Comparison of ENCODE assay signal across 31 cellular contexts in genomic region chr1:186435336-186435735, GRCh38. TPM values are rescaled to one million over a fixed set of nuclear protein-coding genes. Genes with fewer than 3 reads are reported as not detected.
DNase-seq lines count a peak whose midpoint lies in the region; ATAC-seq and TF ChIP-seq lines count a peak whose summit lies in the region.
"Had no signal": no experiment of that assay in that cellular context is flagged by ENCODE, and none has a peak within 500 bp of the region (broad histone marks: within the 10 kb centered on the region; RNA-seq: fewer than 3 reads in every experiment).

No MANE protein-coding gene starts in this region.

- TF ChIP-seq POLR2A in breast epithelium (IDR thresholded peaks at IDR 0.05) = no peak

- H3K27ac Mint-ChIP-seq in MCF 10A (ENCODE audit: low read depth, unreplicated experiment) = no peak overlapping the region
- H3K27ac Mint-ChIP-seq: activated CD8-positive, alpha-beta memory T cell treated with anti-CD3 and anti-CD28 coated beads, Interleukin-2, amount 10 ng/mL, durations not matched to agents 7 days and 5 days; activated T-helper 1 cell treated with anti-CD3 and anti-CD28 coated beads, Interleukin-12 subunit alpha, Interleukin-12 subunit beta, Interleukin-2, Interleukin-4 antibody, amounts not matched to agents 30 ng/mL and 10 ng/mL and 1 ng/mL, durations not matched to agents 14 hours and 24 hours and 36 hours; natural killer cell treated with Interleukin-12 subunit alpha and Interleukin-12 subunit beta and Interleukin-15 and Interleukin-18, amount 100 ng/mL, for 72 hours; T-helper 1 cell treated with Interleukin-12 subunit alpha and Interleukin-12 subunit beta and Interleukin-4 antibody, amounts not matched to agents 30 μg/mL and 1 μg/mL, for 36 hours; type B pancreatic cell had no signal

- H3K27me3 ChIP-seq in breast epithelium (no peaks in the 10 kb centered on the region), PC-3 (ENCODE audit: low read length) (no peaks in the 10 kb centered on the region), Karpas-422 (ENCODE audit: low read length) (no peaks in the 10 kb centered on the region), ascending aorta (no peaks in the 10 kb centered on the region)
- H3K27me3 ChIP-seq: BLaER1 treated with 17β-estradiol and CSF1 and Interleukin-3, amounts not matched to agents 10 nM and 100 nM; esophagus muscularis mucosa; right atrium auricular region; SJCRH30 had no signal

- peaks cover 5% of the 10 kb centered on the region for H3K36me3 Mint-ChIP-seq in MCF 10A (ENCODE audit: insufficient read depth, unreplicated experiment)
- H3K36me3 Mint-ChIP-seq: type B pancreatic cell had no signal

- TF ChIP-seq CTCF in MCF 10A (IDR thresholded peaks at IDR 0.05; ENCODE audit: unreplicated experiment) (no peak), breast epithelium (IDR thresholded peaks at IDR 0.05) (no peak), PC-3 (conservative IDR thresholded peaks at IDR 0.05; ENCODE audit: low read depth, low read length) (no peak), ascending aorta (IDR thresholded peaks at IDR 0.05) (no peak)

- H3K9me2 ChIP-seq in PC-3 (replicated peaks; ENCODE audit: low read length) = no peaks in the 10 kb centered on the region
- H3K9me2 ChIP-seq in Karpas-422 (replicated peaks; ENCODE audit: insufficient read depth, low read length) = no peaks in the 10 kb centered on the region

- H3K4me2 ChIP-seq in PC-3 (ENCODE audit: low read length) (no peak overlapping the region), Karpas-422 (ENCODE audit: low read depth, low read length, poor library complexity, severe bottlenecking) (no peak overlapping the region)

- H3K4me3 Mint-ChIP-seq in MCF 10A (ENCODE audit: unreplicated experiment) = no peak overlapping the region
- H3K4me3 Mint-ChIP-seq: activated CD8-positive, alpha-beta memory T cell treated with anti-CD3 and anti-CD28 coated beads, Interleukin-2, amount 10 ng/mL, durations not matched to agents 7 days and 5 days; activated T-helper 1 cell treated with anti-CD3 and anti-CD28 coated beads, Interleukin-12 subunit alpha, Interleukin-12 subunit beta, Interleukin-2, Interleukin-4 antibody, amounts not matched to agents 30 ng/mL and 10 ng/mL and 1 ng/mL, durations not matched to agents 14 hours and 24 hours and 36 hours; natural killer cell treated with Interleukin-12 subunit alpha and Interleukin-12 subunit beta and Interleukin-15 and Interleukin-18, amount 100 ng/mL, for 72 hours; T-helper 1 cell treated with Interleukin-12 subunit alpha and Interleukin-12 subunit beta and Interleukin-4 antibody, amounts not matched to agents 30 μg/mL and 1 μg/mL, for 36 hours; type B pancreatic cell had no signal

- no peaks in the 10 kb centered on the region for H3K36me3 ChIP-seq in breast epithelium
- H3K36me3 ChIP-seq in PC-3 (ENCODE audit: low read depth, low read length) = no peaks in the 10 kb centered on the region
- H3K36me3 ChIP-seq in Karpas-422 (ENCODE audit: insufficient read depth, low read length) = no peaks in the 10 kb centered on the region
- H3K36me3 ChIP-seq in ascending aorta = no peaks in the 10 kb centered on the region
- H3K36me3 ChIP-seq: esophagus muscularis mucosa, right atrium auricular region, SJCRH30 had no signal

- H3K79me2 ChIP-seq in PC-3 (ENCODE audit: low read length) (no peaks in the 10 kb centered on the region), Karpas-422 (ENCODE audit: low read length) (no peaks in the 10 kb centered on the region)

- CTCF ChIA-PET in MCF 10A (lab: Yijun Ruan, JAX) (interaction anchor here (0.8 to 1.2 kb wide), 2 partner anchors 18 to 788 kb away, joined by 3 read pairs; no protein-coding TSS in a partner anchor), PC-3 (lab: Charles Lee) (no interaction called here)

- no TSS peak for BruUV-seq in MCF 10A (replicated peaks; lab: Mats Ljungman, UMichigan)
- BruUV-seq in PC-3 (replicated peaks; lab: Mats Ljungman, UMichigan) = no TSS peak

- H3K4me1 ChIP-seq in breast epithelium (no peaks in the 10 kb centered on the region), PC-3 (ENCODE audit: insufficient read depth, low read length) (peaks cover 3% of the 10 kb centered on the region; the same call in 1 of the 2 replicates), Karpas-422 (ENCODE audit: low read length) (no peaks in the 10 kb centered on the region), ascending aorta (no peaks in the 10 kb centered on the region)
- H3K4me1 ChIP-seq: right atrium auricular region, SJCRH30 had no signal

- H3K4me3 ChIP-seq in breast epithelium (no peak overlapping the region), PC-3 (ENCODE audit: low read length) (no peak overlapping the region), Karpas-422 (ENCODE audit: low read length) (no peak overlapping the region), ascending aorta (no peak overlapping the region)
- H3K4me3 ChIP-seq: BLaER1 treated with 17β-estradiol and CSF1 and Interleukin-3, amounts not matched to agents 10 nM and 100 nM; esophagus muscularis mucosa; K562; right atrium auricular region; SJCRH30 had no signal

- H2AFZ ChIP-seq in PC-3 (ENCODE audit: low read length) (no peak overlapping the region), Karpas-422 (ENCODE audit: low read length) (no peak overlapping the region)

- POLR2A ChIA-PET in MCF 10A (lab: Yijun Ruan, JAX) = interaction anchor here (1.6 kb wide), 1 partner anchor 11 kb away, joined by 4 read pairs; no protein-coding TSS in a partner anchor
- POLR2A ChIA-PET in PC-3 (lab: Charles Lee; ENCODE audit: unreplicated experiment) = no interaction called here

- H4K20me1 ChIP-seq in PC-3 (ENCODE audit: low read length) (no peaks in the 10 kb centered on the region), Karpas-422 (ENCODE audit: insufficient read depth, low read depth, low read length) (no peaks in the 10 kb centered on the region)
- H4K20me1 ChIP-seq: BLaER1 treated with 17β-estradiol and CSF1 and Interleukin-3, amounts not matched to agents 10 nM and 100 nM had no signal

- intact Hi-C loops in MCF 10A (cut with micrococcal nuclease) = no loop called here
- intact Hi-C loops in breast epithelium (cut with DNase I; ENCODE audit: low total_unique reads) = no loop called here
- intact Hi-C loops in PC-3 (cut with micrococcal nuclease) = no loop called here
- intact Hi-C loops in ascending aorta (cut with DNase I) = no loop called here

- ATAC-seq in PC-3 (no peak), GM18873 (IDR thresholded peaks at IDR 0.05; ENCODE audit: low FRiP score, unreplicated experiment) (no peak)
- ATAC-seq: activated CD8-positive, alpha-beta memory T cell treated with anti-CD3 and anti-CD28 coated beads, Interleukin-2, amount 10 ng/mL, durations not matched to agents 7 days and 5 days; K562 had no signal

- DNase-seq in MCF 10A (ENCODE audit: unreplicated experiment) = peak; percentile 60
- DNase-seq in breast epithelium (ENCODE audit: low spot score in 2 of 2) = no peak
- DNase-seq in PC-3 = peak; percentile 1
- peak; percentile 5 for DNase-seq in epithelial cell of prostate (ENCODE audit: low read depth, low spot score)
- no peak for DNase-seq in Karpas-422
- no peak for DNase-seq in NCI-H446 treated with DMSO at 0.1 percent for 48 hours (lab: John Stamatoyannopoulos, UW)
- DNase-seq in ascending aorta (ENCODE audit: low spot score in 2 of 2) = no peak
- DNase-seq: activated CD4-positive, alpha-beta T cell treated with anti-CD3 and anti-CD28 coated beads for 48 hours; activated CD8-positive, alpha-beta memory T cell treated with anti-CD3 and anti-CD28 coated beads, Interleukin-2, amount 10 ng/mL, durations not matched to agents 7 days and 5 days; activated naive CD4-positive, alpha-beta T cell treated with anti-CD3 and anti-CD28 coated beads, Interleukin-2, amount 50 U/mL, for 16 hours; anterior cingulate cortex; Calu3; effector CD4-positive, alpha-beta T cell; glutamatergic neuron; NCI-H187; NCI-H2227 treated with DMSO at 0.1 percent for 48 hours; NCI-H774; SJCRH30; stimulated activated CD4-positive, alpha-beta T cell treated with anti-CD3 and anti-CD28 coated beads, Interleukin-15, amount 100 ng/mL, for 24 hours had no signal

- H3K27ac ChIP-seq in breast epithelium (no peak overlapping the region), PC-3 (ENCODE audit: low read length) (no peak overlapping the region), epithelial cell of prostate (no peak overlapping the region), Karpas-422 (ENCODE audit: low read length) (no peak overlapping the region), ascending aorta (no peak overlapping the region)
- H3K27ac ChIP-seq: esophagus muscularis mucosa, right atrium auricular region, SJCRH30 had no signal

- H3K9me3 Mint-ChIP-seq in MCF 10A (ENCODE audit: unreplicated experiment) = no peaks in the 10 kb centered on the region
- H3K9me3 Mint-ChIP-seq: activated T-helper 1 cell treated with anti-CD3 and anti-CD28 coated beads, Interleukin-12 subunit alpha, Interleukin-12 subunit beta, Interleukin-2, Interleukin-4 antibody, amounts not matched to agents 30 ng/mL and 10 ng/mL and 1 ng/mL, durations not matched to agents 14 hours and 24 hours and 36 hours; T-helper 1 cell treated with Interleukin-12 subunit alpha and Interleukin-12 subunit beta and Interleukin-4 antibody, amounts not matched to agents 30 μg/mL and 1 μg/mL, for 36 hours; type B pancreatic cell had no signal

- H3K9me3 ChIP-seq in breast epithelium (no peaks in the 10 kb centered on the region), PC-3 (ENCODE audit: low read length) (no peaks in the 10 kb centered on the region), Karpas-422 (ENCODE audit: low read length) (no peaks in the 10 kb centered on the region), ascending aorta (no peaks in the 10 kb centered on the region)
- H3K9me3 ChIP-seq: esophagus muscularis mucosa, right atrium auricular region, SJCRH30 had no signal

- no peaks in the 10 kb centered on the region for H3K27me3 Mint-ChIP-seq in MCF 10A (ENCODE audit: insufficient read depth, unreplicated experiment)
- H3K27me3 Mint-ChIP-seq: activated CD8-positive, alpha-beta memory T cell treated with anti-CD3 and anti-CD28 coated beads, Interleukin-2, amount 10 ng/mL, durations not matched to agents 7 days and 5 days; natural killer cell treated with Interleukin-12 subunit alpha and Interleukin-12 subunit beta and Interleukin-15 and Interleukin-18, amount 100 ng/mL, for 72 hours; type B pancreatic cell had no signal

- peaks cover 1% of the 10 kb centered on the region for H3K4me1 Mint-ChIP-seq in MCF 10A (ENCODE audit: insufficient read depth, unreplicated experiment)

- H3K9ac ChIP-seq in PC-3 (ENCODE audit: low read length) (no peak overlapping the region), Karpas-422 (ENCODE audit: low read length) (no peak overlapping the region)
- H3K9ac ChIP-seq: BLaER1 treated with 17β-estradiol and CSF1 and Interleukin-3, amounts not matched to agents 10 nM and 100 nM had no signal

- no peaks in the 10 kb centered on the region for H3F3A ChIP-seq in PC-3 (ENCODE audit: low read length, unreplicated experiment)

RNA-seq across cellular contexts. Expression of gene PDC, which starts 25.6 kb away (rescaled TPM):
- not detected in 2 replicates for total RNA-seq in MCF 10A (2022)
- not detected for total RNA-seq in breast epithelium
- not detected in 2 replicates for total RNA-seq in PC-3 (2014; rRNA removed)
- not detected in 2 replicates for total RNA-seq in Karpas-422 (2014; rRNA removed; shearing (Covaris generic); ENCODE audit: low replicate concordance)
- not detected for total RNA-seq in ascending aorta
- total RNA-seq: A673; activated CD8-positive, alpha-beta memory T cell treated with anti-CD3 and anti-CD28 coated beads, Interleukin-2, amount 10 ng/mL, durations not matched to agents 7 days and 5 days; activated T-helper 1 cell treated with anti-CD3 and anti-CD28 coated beads, Interleukin-12 subunit alpha, Interleukin-12 subunit beta, Interleukin-2, Interleukin-4 antibody, amounts not matched to agents 30 ng/mL and 10 ng/mL and 1 ng/mL, durations not matched to agents 14 hours and 24 hours and 36 hours; Calu3; cerebellum; esophagus muscularis mucosa; K562; natural killer cell treated with Interleukin-12 subunit alpha and Interleukin-12 subunit beta and Interleukin-15 and Interleukin-18, amount 100 ng/mL, for 72 hours; osteocyte; right atrium auricular region; SJCRH30 had no signal

RNA-seq across cellular contexts. Expression of gene ODR4, which starts 59.7 kb away (rescaled TPM):
- total RNA-seq in MCF 10A (2022) (36.9 and 39.9 TPM in 2 replicates), breast epithelium (10 to 100 TPM; 20.0 to 32.6 (median 25.9) TPM), PC-3 (2014; rRNA removed) (7.9 and 14.9 TPM in 2 replicates), ascending aorta (5.5 TPM)
- 10.6 and 12.9 TPM in 2 replicates for total RNA-seq in Karpas-422 (2014; rRNA removed; shearing (Covaris generic); ENCODE audit: low replicate concordance)

Comparison
In these comparisons a context has a peak if more than half of its experiments do, and no peak if none do; other contexts are left out.
1. DNase-seq: peak in MCF 10A (single experiment), PC-3 (single experiment) and epithelial cell of prostate (single experiment); none in breast epithelium (0 of 2), Karpas-422 (single experiment), NCI-H446 treated with DMSO at 0.1 percent for 48 hours (single experiment) and ascending aorta (0 of 2).